Comparison of ENCODE assay signal across 34 cellular contexts in genomic region chr3:185997130-185997529, GRCh38.
"Had no signal": no experiment of that assay in that cellular context is flagged by ENCODE, and none has a peak within 500 bp of the region (broad histone marks: within the 10 kb centered on the region; RNA-seq: fewer than 3 reads in every experiment).

No MANE protein-coding gene starts in this region.

- H3K9me3 ChIP-seq: adrenal gland, ascending aorta, breast epithelium had no signal

- FAIRE-seq: astrocyte, bronchial epithelial cell had no signal

- H3K4me3 ChIP-seq: adrenal gland, ascending aorta, breast epithelium, cardiac muscle cell had no signal

- H3K36me3 ChIP-seq: adrenal gland, ascending aorta, brain microvascular endothelial cell, breast epithelium, cardiac muscle cell had no signal

- ATAC-seq: activated naive CD4-positive, alpha-beta T cell treated with anti-CD3 and anti-CD28 coated beads, Interleukin-2, amount 50 U/mL, for 72 hours; activated naive CD8-positive, alpha-beta T cell treated with anti-CD3 and anti-CD28 coated beads, Interleukin-2, amount 50 U/mL, for 24 hours; activated T-cell treated with anti-CD3 and anti-CD28 coated beads, Interleukin-2, amount 50 U/mL, for 4 hours; activated T-cell treated with anti-CD3 and anti-CD28 coated beads, Interleukin-2, amount 50 U/mL, for 72 hours; activated T-helper 17 cell treated with anti-CD3 and anti-CD28 coated beads, Interleukin-2, amount 50 U/mL, for 72 hours had no signal

- H3K27ac ChIP-seq: adrenal gland, ascending aorta, brain microvascular endothelial cell, breast epithelium, cardiac muscle cell had no signal

- DNase-seq: activated effector memory CD4-positive, alpha-beta T cell treated with anti-CD3 and anti-CD28 coated beads, Interleukin-2, amount 50 U/mL, for 16 hours; activated effector memory CD4-positive, alpha-beta T cell treated with Interleukin-2 at 50 U/mL for 16 hours; activated gamma-delta T cell; activated gamma-delta T cell treated with Interleukin-2 at 50 U/mL for 16 hours; activated naive CD4-positive, alpha-beta T cell; activated naive CD4-positive, alpha-beta T cell treated with anti-CD3 and anti-CD28 coated beads for 36 hours; activated naive CD4-positive, alpha-beta T cell treated with anti-CD3 and anti-CD28 coated beads, Interleukin-2, amount 10 ng/mL, durations not matched to agents 7 days and 5 days; activated naive CD4-positive, alpha-beta T cell treated with anti-CD3 and anti-CD28 coated beads, Interleukin-2, amount 50 U/mL, for 16 hours; activated naive CD4-positive, alpha-beta T cell treated with Interleukin-2 at 50 U/mL for 16 hours; activated naive CD8-positive, alpha-beta T cell treated with anti-CD3 and anti-CD28 coated beads for 36 hours; activated naive CD8-positive, alpha-beta T cell treated with anti-CD3 and anti-CD28 coated beads, Interleukin-2, amount 10 ng/mL, durations not matched to agents 7 days and 5 days; activated naive CD8-positive, alpha-beta T cell treated with anti-CD3 and anti-CD28 coated beads, Interleukin-2, amount 50 U/mL, for 24 hours; activated T-cell treated with anti-CD3 and anti-CD28 coated beads for 4 hours; activated T-cell treated with anti-CD3 and anti-CD28 coated beads, Interleukin-2, amount 50 U/mL, for 1 hour; activated T-cell treated with anti-CD3 and anti-CD28 coated beads, Interleukin-2, amount 50 U/mL, for 24 hours; activated T-cell treated with anti-CD3 and anti-CD28 coated beads, Interleukin-2, amount 50 U/mL, for 4 hours; activated T-cell treated with anti-CD3 and anti-CD28 coated beads, Interleukin-2, amount 50 U/mL, for 48 hours; activated T-cell treated with anti-CD3 and anti-CD28 coated beads, Interleukin-2, amount 50 U/mL, for 72 hours; adrenal gland; amniotic stem cell; amygdala; anterior cingulate cortex; aorta; brain microvascular endothelial cell; caudate nucleus; central memory CD4-positive, alpha-beta T cell; cerebellar nuclear complex had no signal

- H3K4me1 ChIP-seq: breast epithelium had no signal

- H3K27me3 ChIP-seq: adrenal gland, ascending aorta, breast epithelium had no signal
